Comparison of ENCODE assay signal across 1 cellular context in the genomic region with DNA sequence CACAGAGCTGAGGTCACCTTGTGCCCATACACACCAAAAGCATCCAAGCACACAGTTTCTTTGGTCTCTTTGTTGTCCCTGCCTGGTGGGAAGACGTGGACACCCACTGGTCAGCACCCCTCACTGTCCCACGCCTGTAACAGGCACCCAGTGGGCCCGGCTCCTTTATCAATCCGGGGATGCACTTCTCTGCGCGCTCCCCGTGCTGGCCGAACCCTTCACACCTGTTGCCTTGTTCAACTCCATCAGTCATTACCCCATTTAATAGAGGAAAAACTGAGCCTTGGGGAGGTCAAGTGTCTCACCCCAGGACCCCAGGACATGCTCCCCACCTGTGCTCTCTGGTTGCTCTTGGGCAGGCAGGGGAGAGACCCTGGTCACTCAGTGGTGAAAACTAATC.
TF ChIP-seq lines count a peak whose summit lies in the region.

No MANE protein-coding gene starts in this region.

TF ChIP-seq in IMR-90, 13 proteins besides CTCF, POLR2A, EP300 and RAD21 (continued from another document):
- TF ChIP-seq, protein P1, sequence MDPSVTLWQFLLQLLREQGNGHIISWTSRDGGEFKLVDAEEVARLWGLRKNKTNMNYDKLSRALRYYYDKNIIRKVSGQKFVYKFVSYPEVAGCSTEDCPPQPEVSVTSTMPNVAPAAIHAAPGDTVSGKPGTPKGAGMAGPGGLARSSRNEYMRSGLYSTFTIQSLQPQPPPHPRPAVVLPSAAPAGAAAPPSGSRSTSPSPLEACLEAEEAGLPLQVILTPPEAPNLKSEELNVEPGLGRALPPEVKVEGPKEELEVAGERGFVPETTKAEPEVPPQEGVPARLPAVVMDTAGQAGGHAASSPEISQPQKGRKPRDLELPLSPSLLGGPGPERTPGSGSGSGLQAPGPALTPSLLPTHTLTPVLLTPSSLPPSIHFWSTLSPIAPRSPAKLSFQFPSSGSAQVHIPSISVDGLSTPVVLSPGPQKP (IDR thresholded peaks at IDR 0.05; ENCODE audit: borderline replicate concordance, low read depth, low read length) = no peak
- TF ChIP-seq SMC3 (IDR thresholded peaks at IDR 0.05; ENCODE audit: low read depth, low read length) = no peak
- no peak for TF ChIP-seq CEBPB (IDR thresholded peaks at IDR 0.05; ENCODE audit: low read depth, low read length)
- TF ChIP-seq, protein P2, sequence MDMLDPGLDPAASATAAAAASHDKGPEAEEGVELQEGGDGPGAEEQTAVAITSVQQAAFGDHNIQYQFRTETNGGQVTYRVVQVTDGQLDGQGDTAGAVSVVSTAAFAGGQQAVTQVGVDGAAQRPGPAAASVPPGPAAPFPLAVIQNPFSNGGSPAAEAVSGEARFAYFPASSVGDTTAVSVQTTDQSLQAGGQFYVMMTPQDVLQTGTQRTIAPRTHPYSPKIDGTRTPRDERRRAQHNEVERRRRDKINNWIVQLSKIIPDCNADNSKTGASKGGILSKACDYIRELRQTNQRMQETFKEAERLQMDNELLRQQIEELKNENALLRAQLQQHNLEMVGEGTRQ (IDR thresholded peaks at IDR 0.05; ENCODE audit: low read depth, low read length) = no peak
- no peak for TF ChIP-seq RFX5 (IDR thresholded peaks at IDR 0.05; ENCODE audit: low read depth, low read length)
- no peak for TF ChIP-seq MXI1 (IDR thresholded peaks at IDR 0.05; ENCODE audit: borderline replicate concordance, low read depth, low read length)
- TF ChIP-seq CHD1 (IDR thresholded peaks at IDR 0.05; ENCODE audit: low read depth, low read length) = no peak
- TF ChIP-seq MAFK (IDR thresholded peaks at IDR 0.05; ENCODE audit: low read depth, low read length) = no peak
